Comparison of ENCODE assay signal across 15 cellular contexts in genomic region chr5:39598641-39599248, GRCh38.
"Had no signal": no experiment of that assay in that cellular context is flagged by ENCODE, and none has a peak within 500 bp of the region (broad histone marks: within the 10 kb centered on the region; RNA-seq: fewer than 3 reads in every experiment).

No MANE protein-coding gene starts in this region.

- H3K4me1 Mint-ChIP-seq: activated naive CD8-positive, alpha-beta T cell treated with anti-CD3 and anti-CD28 coated beads, Interleukin-2, amount 10 ng/mL, durations not matched to agents 7 days and 5 days; memory B cell; naive thymus-derived CD8-positive, alpha-beta T cell had no signal

- H3K36me3 Mint-ChIP-seq: memory B cell; naive thymus-derived CD8-positive, alpha-beta T cell had no signal

- ATAC-seq: naive thymus-derived CD8-positive, alpha-beta T cell had no signal

- H3K4me1 ChIP-seq: parathyroid adenoma, thyroid gland, uterus had no signal

- H3K36me3 ChIP-seq: neutrophil, thyroid gland, uterus had no signal

- H3K9me3 ChIP-seq: neutrophil, thyroid gland, uterus had no signal

- H3K27ac ChIP-seq: neutrophil, parathyroid adenoma, thyroid gland, uterus had no signal

- H3K27me3 ChIP-seq: neutrophil, thyroid gland, uterus had no signal

- H3K27ac Mint-ChIP-seq: activated naive CD8-positive, alpha-beta T cell treated with anti-CD3 and anti-CD28 coated beads, Interleukin-2, amount 10 ng/mL, durations not matched to agents 7 days and 5 days; activated T-helper 1 cell treated with anti-CD3 and anti-CD28 coated beads, Interleukin-12 subunit alpha, Interleukin-12 subunit beta, Interleukin-2, Interleukin-4 antibody, amounts not matched to agents 30 ng/mL and 10 ng/mL and 1 ng/mL, durations not matched to agents 14 hours and 24 hours and 36 hours; memory B cell had no signal

- DNase-seq: activated CD4-positive, alpha-beta T cell treated with anti-CD3 and anti-CD28 coated beads, Interleukin-2, amount 50 U/mL, for 4 hours; activated naive CD8-positive, alpha-beta T cell treated with anti-CD3 and anti-CD28 coated beads, Interleukin-2, amount 10 ng/mL, durations not matched to agents 7 days and 5 days; activated T-cell treated with anti-CD3 and anti-CD28 coated beads for 4 hours; amygdala; head of caudate nucleus; kidney glomerular epithelial cell; naive thymus-derived CD8-positive, alpha-beta T cell; stimulated activated CD8-positive, alpha-beta memory T cell treated with anti-CD3 and anti-CD28 coated beads, Interleukin-4, amount 100 ng/mL, for 48 hours; stimulated activated naive CD4-positive, alpha-beta T cell; thyroid gland; uterus had no signal

- H3K79me2 ChIP-seq: parathyroid adenoma had no signal

- H3K4me3 Mint-ChIP-seq: activated naive CD8-positive, alpha-beta T cell treated with anti-CD3 and anti-CD28 coated beads, Interleukin-2, amount 10 ng/mL, durations not matched to agents 7 days and 5 days; activated T-helper 1 cell treated with anti-CD3 and anti-CD28 coated beads, Interleukin-12 subunit alpha, Interleukin-12 subunit beta, Interleukin-2, Interleukin-4 antibody, amounts not matched to agents 30 ng/mL and 10 ng/mL and 1 ng/mL, durations not matched to agents 14 hours and 24 hours and 36 hours; memory B cell; naive thymus-derived CD8-positive, alpha-beta T cell had no signal

- H3K9ac ChIP-seq: parathyroid adenoma had no signal

- H3K4me3 ChIP-seq: thyroid gland, uterus had no signal

- H3K9me3 Mint-ChIP-seq: activated naive CD8-positive, alpha-beta T cell treated with anti-CD3 and anti-CD28 coated beads, Interleukin-2, amount 10 ng/mL, durations not matched to agents 7 days and 5 days; activated T-helper 1 cell treated with anti-CD3 and anti-CD28 coated beads, Interleukin-12 subunit alpha, Interleukin-12 subunit beta, Interleukin-2, Interleukin-4 antibody, amounts not matched to agents 30 ng/mL and 10 ng/mL and 1 ng/mL, durations not matched to agents 14 hours and 24 hours and 36 hours; memory B cell had no signal
